8 cellular contexts compared by ENCODE assay signal in genomic region chr10:95864906-95865813, GRCh38. TPM values are rescaled to one million over a fixed set of nuclear protein-coding genes. Genes with fewer than 3 reads are reported as not detected.
DNase-seq lines count a peak whose midpoint lies in the region; ATAC-seq and TF ChIP-seq lines count a peak whose summit lies in the region.

No MANE protein-coding gene starts in this region.

- H3K36me3 ChIP-seq in SK-N-SH (replicated peaks in 1 of 2; ENCODE audit: control insufficient read depth in 1 of 2, insufficient read depth in 2 of 2, low read length in 1 of 2), result no peaks in the 10 kb centered on the region

- CTCF ChIA-PET in SK-N-SH (lab: Yijun Ruan, JAX), result interaction anchor here (0.6 to 1.6 kb wide), 12 partner anchors 20 to 491 kb away, joined by 3 to 16 read pairs (median 3); partner anchors contain the start of gene TCTN3

- ATAC-seq in GM21447 (IDR thresholded peaks at IDR 0.05; ENCODE audit: unreplicated experiment) (peak; percentile 87), HG03575 (IDR thresholded peaks at IDR 0.05; ENCODE audit: extremely low read depth, insufficient number of reproducible peaks, low FRiP score, unreplicated experiment) (peak; percentile 78), left colon (peak; percentile 54)

- H3K79me2 ChIP-seq in SK-N-SH (ENCODE audit: insufficient read depth), result no peaks in the 10 kb centered on the region

- no peak overlapping the region; a peak in 1 of 4 replicates for H3K4me3 ChIP-seq in SK-N-SH (ENCODE audit: low read depth in 2 of 2, low read length in 1 of 2)

- H3K27me3 ChIP-seq in SK-N-SH (ENCODE audit: insufficient read depth), result no peaks in the 10 kb centered on the region

- peak overlapping the region; percentile 71 for H3K27ac Mint-ChIP-seq in stimulated activated naive CD8-positive, alpha-beta T cell treated with anti-CD3 and anti-CD28 coated beads, Interleukin-15, Interleukin-2, amounts not matched to agents 100 ng/mL and 50 ng/mL, for 24 hours

- no peak overlapping the region for H2AFZ ChIP-seq in SK-N-SH (ENCODE audit: low read depth)

- no peaks in the 10 kb centered on the region for H3K27me3 Mint-ChIP-seq in stimulated activated naive CD8-positive, alpha-beta T cell treated with anti-CD3 and anti-CD28 coated beads, Interleukin-15, Interleukin-2, amounts not matched to agents 100 ng/mL and 50 ng/mL, for 24 hours

- no peaks in the 10 kb centered on the region for H3K9me3 Mint-ChIP-seq in stimulated activated naive CD8-positive, alpha-beta T cell treated with anti-CD3 and anti-CD28 coated beads, Interleukin-15, Interleukin-2, amounts not matched to agents 100 ng/mL and 50 ng/mL, for 24 hours

- no peaks in the 10 kb centered on the region for H3K9me2 ChIP-seq in SK-N-SH

- no peak overlapping the region for H3K4me2 ChIP-seq in SK-N-SH

- peak; percentile 62 for TF ChIP-seq CTCF in SK-N-SH (IDR thresholded peaks at IDR 0.05)

- 64% methylated on average over 7 of the region's 7 CpGs for WGBS in SK-N-SH (ENCODE audit: low lambda C conversion rate)

- H3F3A ChIP-seq in SK-N-SH (replicated peaks; ENCODE audit: insufficient read depth), result no peaks in the 10 kb centered on the region

- H3K36me3 Mint-ChIP-seq in stimulated activated naive CD8-positive, alpha-beta T cell treated with anti-CD3 and anti-CD28 coated beads, Interleukin-15, Interleukin-2, amounts not matched to agents 100 ng/mL and 50 ng/mL, for 24 hours (ENCODE audit: low read depth), result peaks cover 11% of the 10 kb centered on the region

- no peaks in the 10 kb centered on the region for H4K20me1 ChIP-seq in SK-N-SH (ENCODE audit: insufficient read depth)

- DNase-seq in NCI-H82 (lab: John Stamatoyannopoulos, UW) (peak; percentile 64), NCI-H82 treated with DMSO at 0.1 percent for 48 hours (lab: John Stamatoyannopoulos, UW; ENCODE audit: unreplicated experiment) (no peak), SK-N-SH (peak; percentile 35), cerebellar cortex (ENCODE audit: low spot score) (peak; percentile 42), left colon (peak in 1 of 2 donors; percentile 9)

- H3K4me1 ChIP-seq in SK-N-SH (ENCODE audit: control insufficient read depth in 1 of 2, insufficient read depth in 2 of 2, low read depth in 1 of 2, low read length in 1 of 2), result peaks cover 0 to 9% of the 10 kb centered on the region in 2 experiments; a peak in 2 of 4 replicates

- intact Hi-C loops in left colon (cut with DNase I, micrococcal nuclease), result no loop called here

- no peak for TF ChIP-seq EP300 in SK-N-SH (IDR thresholded peaks at IDR 0.05; ENCODE audit: borderline replicate concordance in 1 of 2, low read depth in 1 of 2, low read length in 1 of 2)

- POLR2A ChIA-PET in SK-N-SH (lab: Yijun Ruan, JAX), result no interaction called here

- peaks cover 13% of the 10 kb centered on the region for H3K4me1 Mint-ChIP-seq in stimulated activated naive CD8-positive, alpha-beta T cell treated with anti-CD3 and anti-CD28 coated beads, Interleukin-15, Interleukin-2, amounts not matched to agents 100 ng/mL and 50 ng/mL, for 24 hours (ENCODE audit: low read depth)

- no peak overlapping the region for H3K9ac ChIP-seq in SK-N-SH

- no peak overlapping the region for H3K4me3 Mint-ChIP-seq in stimulated activated naive CD8-positive, alpha-beta T cell treated with anti-CD3 and anti-CD28 coated beads, Interleukin-15, Interleukin-2, amounts not matched to agents 100 ng/mL and 50 ng/mL, for 24 hours

- no peaks in the 10 kb centered on the region for H3K9me3 ChIP-seq in SK-N-SH

- peak; percentile 66 for TF ChIP-seq RAD21 in SK-N-SH (IDR thresholded peaks at IDR 0.05; ENCODE audit: low read length)

- H3K27ac ChIP-seq in SK-N-SH (ENCODE audit: low read depth in 2 of 2, low read length in 1 of 2), result no peak overlapping the region

TF ChIP-seq in SK-N-SH, 30 proteins besides CTCF, POLR2A, EP300 and RAD21:
- TF ChIP-seq PBX3 (IDR thresholded peaks at IDR 0.05) (no peak), SMC3 (IDR thresholded peaks at IDR 0.05; ENCODE audit: low read depth, low read length) (peak; percentile 38; the same call in 1 of the 2 replicates)
TF ChIP-seq in SK-N-SH: peak in this region for 1.

RNA-seq across cellular contexts. Expression of gene CC2D2B, which starts 42.6 kb away (rescaled TPM):
- polyA plus RNA-seq in SK-N-SH (2012; rRNA removed), result not detected in 2 replicates
- 0.09 TPM in 1 of 2 replicates, not detected in the other for polyA plus RNA-seq in SK-N-SH (2012; cell fraction: cytosol; rRNA removed)
- polyA plus RNA-seq in SK-N-SH (2012; cell fraction: nucleus; rRNA removed), result 0.05 TPM in 1 of 2 replicates, not detected in the other
- under 1 TPM; 0.37 to 0.87 TPM for total RNA-seq in left colon
